14 cellular contexts compared by ENCODE assay signal in the genomic region with DNA sequence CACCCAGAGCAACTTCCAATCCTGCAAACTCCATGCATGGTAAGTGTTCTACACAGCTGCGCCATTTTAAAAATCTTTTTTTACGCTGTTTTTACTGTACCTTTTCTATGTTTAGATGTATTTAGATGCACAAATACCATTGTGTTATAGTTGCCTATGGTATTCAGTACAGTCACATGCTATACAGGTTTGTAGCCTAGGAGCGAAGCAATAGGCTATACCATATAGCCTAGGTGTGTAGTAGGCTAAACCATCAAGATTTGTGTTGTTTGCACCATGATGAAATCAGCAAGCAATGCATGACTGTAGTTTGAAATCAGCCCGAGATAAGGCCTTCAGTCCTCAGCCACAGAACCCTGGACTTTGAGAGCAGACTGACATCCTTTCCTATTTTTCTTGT.
DNase-seq lines count a peak whose midpoint lies in the region; ATAC-seq and TF ChIP-seq lines count a peak whose summit lies in the region.
"Had no signal": no experiment of that assay in that cellular context is flagged by ENCODE, and none has a peak within 500 bp of the region (broad histone marks: within the 10 kb centered on the region; RNA-seq: fewer than 3 reads in every experiment).

No MANE protein-coding gene starts in this region.

- H3K27me3 Mint-ChIP-seq in WTC11 (ENCODE audit: low read depth), result no peaks in the 10 kb centered on the region
- peaks cover 7 to 10% of the 10 kb centered on the region in 2 donors for H3K27me3 Mint-ChIP-seq in natural killer cell treated with Interleukin-12 subunit alpha and Interleukin-12 subunit beta and Interleukin-15 and Interleukin-18, amount 100 ng/mL, for 72 hours
- peaks cover 3% of the 10 kb centered on the region for H3K27me3 Mint-ChIP-seq in activated CD4-positive, alpha-beta T cell treated with anti-CD3 and anti-CD28 coated beads, Interleukin-2, amount 10 ng/mL, durations not matched to agents 7 days and 5 days
- H3K27me3 Mint-ChIP-seq: B cell had no signal

- POLR2A ChIA-PET in HEK293 (lab: Yijun Ruan, JAX), result no interaction called here
- POLR2A ChIA-PET in WTC11 (lab: Charles Lee), result no interaction called here
- POLR2A ChIA-PET in activated CD4-positive, alpha-beta T cell treated with anti-CD3 and anti-CD28 coated beads, Interleukin-2, amount 10 ng/mL, durations not matched to agents 7 days and 5 days (lab: Charles Lee), result no interaction called here

- peaks cover 0 to 2% of the 10 kb centered on the region in 2 experiments; a peak in 1 of 3 replicates for H3K36me3 ChIP-seq in HEK293 (ENCODE audit: control insufficient read depth in 2 of 2, insufficient read depth in 1 of 2, low read length in 2 of 2)

- CTCF ChIA-PET in HEK293 (lab: Yijun Ruan, JAX), result interaction anchor here (1.0 kb wide), 1 partner anchor 43 kb away, joined by 3 read pairs; no protein-coding TSS in a partner anchor
- CTCF ChIA-PET in WTC11 (lab: Charles Lee), result interaction anchor here (1.4 kb wide), 1 partner anchor 101 kb away, joined by 3 read pairs; a partner anchor contains a TSS
- CTCF ChIA-PET in activated CD4-positive, alpha-beta T cell treated with anti-CD3 and anti-CD28 coated beads, Interleukin-2, amount 10 ng/mL, durations not matched to agents 7 days and 5 days (lab: Charles Lee), result no interaction called here

- H3K4me3 ChIP-seq in HEK293 (ENCODE audit: low read depth, low read length), result no peak overlapping the region
- H3K4me3 ChIP-seq in right cardiac atrium (ENCODE audit: low read length), result no peak overlapping the region
- H3K4me3 ChIP-seq: BLaER1 treated with 17β-estradiol and CSF1 and Interleukin-3, amounts not matched to agents 10 nM and 100 nM had no signal

- H3K27ac Mint-ChIP-seq in WTC11, result no peak overlapping the region
- H3K27ac Mint-ChIP-seq in natural killer cell treated with Interleukin-12 subunit alpha and Interleukin-12 subunit beta and Interleukin-15 and Interleukin-18, amount 100 ng/mL, for 72 hours, result no peak overlapping the region
- H3K27ac Mint-ChIP-seq in activated CD4-positive, alpha-beta T cell treated with anti-CD3 and anti-CD28 coated beads, Interleukin-2, amount 10 ng/mL, durations not matched to agents 7 days and 5 days, result no peak overlapping the region
- H3K27ac Mint-ChIP-seq: B cell; CD8-positive, alpha-beta T cell had no signal

- H3K4me1 ChIP-seq in HEK293 (ENCODE audit: control insufficient read depth, insufficient read depth, low read length), result no peaks in the 10 kb centered on the region
- peaks cover 3% of the 10 kb centered on the region for H3K4me1 ChIP-seq in right cardiac atrium (ENCODE audit: control insufficient read depth, insufficient read depth, low read length)
- H3K4me1 ChIP-seq: BLaER1 treated with 17β-estradiol and CSF1 and Interleukin-3, amounts not matched to agents 10 nM and 100 nM had no signal

- WGBS in right cardiac atrium, result 95% methylated on average over 4 of the region's 4 CpGs

- H3K9me3 ChIP-seq in HEK293 (ENCODE audit: control insufficient read depth, insufficient read depth, low read depth, low read length) (no peaks in the 10 kb centered on the region), right cardiac atrium (ENCODE audit: control insufficient read depth, low read length) (no peaks in the 10 kb centered on the region)
- H3K9me3 ChIP-seq: BLaER1 treated with 17β-estradiol and CSF1 and Interleukin-3, amounts not matched to agents 10 nM and 100 nM had no signal

- intact Hi-C loops in right cardiac atrium (cut with DNase I), result loop anchor here in 1 of 4 donors (10.0 kb wide), 1 partner anchor 104 kb away; a partner anchor contains a TSS

- H3K27ac ChIP-seq in HEK293 (ENCODE audit: extremely low read depth, low read depth, low read length) (no peak overlapping the region), right cardiac atrium (ENCODE audit: low read length) (no peak overlapping the region)
- H3K27ac ChIP-seq: BLaER1 treated with 17β-estradiol and CSF1 and Interleukin-3, amounts not matched to agents 10 nM and 100 nM had no signal

- H3K4me3 Mint-ChIP-seq in WTC11, result no peak overlapping the region
- H3K4me3 Mint-ChIP-seq in natural killer cell treated with Interleukin-12 subunit alpha and Interleukin-12 subunit beta and Interleukin-15 and Interleukin-18, amount 100 ng/mL, for 72 hours, result no peak overlapping the region
- H3K4me3 Mint-ChIP-seq in activated CD4-positive, alpha-beta T cell treated with anti-CD3 and anti-CD28 coated beads, Interleukin-2, amount 10 ng/mL, durations not matched to agents 7 days and 5 days, result no peak overlapping the region
- H3K4me3 Mint-ChIP-seq: B cell; CD8-positive, alpha-beta T cell had no signal

- DNase-seq in EL (peak; percentile 6), WTC11 (ENCODE audit: low spot score) (no peak), right cardiac atrium (no peak)
- DNase-seq in natural killer cell treated with Interleukin-12 subunit alpha and Interleukin-12 subunit beta and Interleukin-15 and Interleukin-18, amount 100 ng/mL, for 72 hours (ENCODE audit: low spot score), result no peak
- DNase-seq in activated CD4-positive, alpha-beta T cell treated with anti-CD3 and anti-CD28 coated beads, Interleukin-2, amount 10 ng/mL, durations not matched to agents 7 days and 5 days, result no peak
- DNase-seq: Calu3; CD8-positive, alpha-beta T cell; DMS79 treated with DMSO at 0.1 percent for 48 hours; GOT3; H7 had no signal

- no peaks in the 10 kb centered on the region for H3K36me3 Mint-ChIP-seq in WTC11
- peaks cover 3% of the 10 kb centered on the region for H3K36me3 Mint-ChIP-seq in natural killer cell treated with Interleukin-12 subunit alpha and Interleukin-12 subunit beta and Interleukin-15 and Interleukin-18, amount 100 ng/mL, for 72 hours
- H3K36me3 Mint-ChIP-seq in activated CD4-positive, alpha-beta T cell treated with anti-CD3 and anti-CD28 coated beads, Interleukin-2, amount 10 ng/mL, durations not matched to agents 7 days and 5 days (ENCODE audit: low read depth), result peaks cover 13% of the 10 kb centered on the region

- no peaks in the 10 kb centered on the region for H3K27me3 ChIP-seq in right cardiac atrium (ENCODE audit: control insufficient read depth, insufficient read depth)
- H3K27me3 ChIP-seq: BLaER1 treated with 17β-estradiol and CSF1 and Interleukin-3, amounts not matched to agents 10 nM and 100 nM had no signal

- TF ChIP-seq CTCF in HEK293 (tag by site-specific recombination; IDR thresholded peaks at IDR 0.05), result no peak
- TF ChIP-seq CTCF in WTC11 (IDR thresholded peaks at IDR 0.05), result no peak

- ATAC-seq in WTC11, result no peak
- no peak for ATAC-seq in natural killer cell treated with Interleukin-12 subunit alpha and Interleukin-12 subunit beta and Interleukin-15 and Interleukin-18, amount 100 ng/mL, for 72 hours
- ATAC-seq in right cardiac atrium, result no peak
- ATAC-seq: CD8-positive, alpha-beta T cell; HCT116 had no signal

- peaks cover 40% of the 10 kb centered on the region for H3K4me1 Mint-ChIP-seq in WTC11
- H3K4me1 Mint-ChIP-seq in natural killer cell treated with Interleukin-12 subunit alpha and Interleukin-12 subunit beta and Interleukin-15 and Interleukin-18, amount 100 ng/mL, for 72 hours (ENCODE audit: low read depth in 2 of 2), result peaks cover 3 to 5% of the 10 kb centered on the region in 2 donors
- H3K4me1 Mint-ChIP-seq in activated CD4-positive, alpha-beta T cell treated with anti-CD3 and anti-CD28 coated beads, Interleukin-2, amount 10 ng/mL, durations not matched to agents 7 days and 5 days, result no peaks in the 10 kb centered on the region

- H3K9me3 Mint-ChIP-seq in WTC11, result no peaks in the 10 kb centered on the region
- H3K9me3 Mint-ChIP-seq in natural killer cell treated with Interleukin-12 subunit alpha and Interleukin-12 subunit beta and Interleukin-15 and Interleukin-18, amount 100 ng/mL, for 72 hours, result no peaks in the 10 kb centered on the region
- H3K9me3 Mint-ChIP-seq in activated CD4-positive, alpha-beta T cell treated with anti-CD3 and anti-CD28 coated beads, Interleukin-2, amount 10 ng/mL, durations not matched to agents 7 days and 5 days, result no peaks in the 10 kb centered on the region
- H3K9me3 Mint-ChIP-seq: CD8-positive, alpha-beta T cell had no signal

TF ChIP-seq in HEK293, 187 proteins besides CTCF, POLR2A, EP300 and RAD21 (continues in another document):
- TF ChIP-seq, protein P1, sequence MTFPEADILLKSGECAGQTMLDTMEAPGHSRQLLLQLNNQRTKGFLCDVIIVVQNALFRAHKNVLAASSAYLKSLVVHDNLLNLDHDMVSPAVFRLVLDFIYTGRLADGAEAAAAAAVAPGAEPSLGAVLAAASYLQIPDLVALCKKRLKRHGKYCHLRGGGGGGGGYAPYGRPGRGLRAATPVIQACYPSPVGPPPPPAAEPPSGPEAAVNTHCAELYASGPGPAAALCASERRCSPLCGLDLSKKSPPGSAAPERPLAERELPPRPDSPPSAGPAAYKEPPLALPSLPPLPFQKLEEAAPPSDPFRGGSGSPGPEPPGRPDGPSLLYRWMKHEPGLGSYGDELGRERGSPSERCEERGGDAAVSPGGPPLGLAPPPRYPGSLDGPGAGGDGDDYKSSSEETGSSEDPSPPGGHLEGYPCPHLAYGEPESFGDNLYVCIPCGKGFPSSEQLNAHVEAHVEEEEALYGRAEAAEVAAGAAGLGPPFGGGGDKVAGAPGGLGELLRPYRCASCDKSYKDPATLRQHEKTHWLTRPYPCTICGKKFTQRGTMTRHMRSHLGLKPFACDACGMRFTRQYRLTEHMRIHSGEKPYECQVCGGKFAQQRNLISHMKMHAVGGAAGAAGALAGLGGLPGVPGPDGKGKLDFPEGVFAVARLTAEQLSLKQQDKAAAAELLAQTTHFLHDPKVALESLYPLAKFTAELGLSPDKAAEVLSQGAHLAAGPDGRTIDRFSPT (tag by site-specific recombination; IDR thresholded peaks at IDR 0.05), result no peak
